Comparison of ENCODE assay signal across 1 cellular context in genomic region chr9:26789959-26790358, GRCh38.
TF ChIP-seq lines count a peak whose summit lies in the region.

No MANE protein-coding gene starts in this region.

TF ChIP-seq in K562, 482 proteins besides CTCF, POLR2A, EP300 and RAD21 (continued from another document):
- TF ChIP-seq ETS1 (conservative IDR thresholded peaks at IDR 0.05; ENCODE audit: control insufficient read depth, low read depth, low read length) (no peak), MED1 (CRISPR knock-in tag; IDR thresholded peaks at IDR 0.05; ENCODE audit: borderline replicate concordance) (no peak), SMAD3 (CRISPR knock-in tag; conservative IDR thresholded peaks at IDR 0.05) (no peak), NRF1 (conservative IDR thresholded peaks at IDR 0.05 in 1 of 2, IDR thresholded peaks at IDR 0.05 in 1 of 2) (no peak), NR2F6 (CRISPR knock-in tag; IDR thresholded peaks at IDR 0.05) (no peak), MLX (CRISPR knock-in tag; conservative IDR thresholded peaks at IDR 0.05) (no peak), ZBTB26 (CRISPR knock-in tag; IDR thresholded peaks at IDR 0.05) (no peak), DLX4 (CRISPR knock-in tag; IDR thresholded peaks at IDR 0.05) (no peak), EWSR1 (IDR thresholded peaks at IDR 0.05; ENCODE audit: borderline replicate concordance, low read depth, partially characterized antibody) (no peak), HBP1 (CRISPR knock-in tag; IDR thresholded peaks at IDR 0.05) (no peak)
